In genomic region chr4:48899432-48899749, GRCh38 we compare ENCODE assay signal across 17 cellular contexts. TPM values are rescaled to one million over a fixed set of nuclear protein-coding genes. Genes with fewer than 3 reads are reported as not detected.
DNase-seq lines count a peak whose midpoint lies in the region; ATAC-seq, FAIRE-seq and TF ChIP-seq lines count a peak whose summit lies in the region.
"Had no signal": no experiment of that assay in that cellular context is flagged by ENCODE, and none has a peak within 500 bp of the region (broad histone marks: within the 10 kb centered on the region; RNA-seq: fewer than 3 reads in every experiment).

No MANE protein-coding gene starts in this region.

- no peak overlapping the region for H2AFZ ChIP-seq in astrocyte (ENCODE audit: low read depth, low read length)

- H3K9me3 ChIP-seq in BLaER1: no peaks in the 10 kb centered on the region
- no peaks in the 10 kb centered on the region for H3K9me3 ChIP-seq in astrocyte (ENCODE audit: insufficient read depth, low read depth, low read length)
- H3K9me3 ChIP-seq: body of pancreas had no signal

- no peaks in the 10 kb centered on the region for H4K20me1 ChIP-seq in BLaER1
- H4K20me1 ChIP-seq in astrocyte (ENCODE audit: insufficient read depth, low read length): no peaks in the 10 kb centered on the region

- H3K4me2 ChIP-seq in BLaER1 (peak overlapping the region; percentile 19; the same call in 1 of the 2 replicates), astrocyte (ENCODE audit: low read length) (peak overlapping the region; percentile 69)

- DNase-seq in HL-60 (ENCODE audit: low read depth in 1 of 2, low spot score in 1 of 2): no peak
- DNase-seq in astrocyte (ENCODE audit: low read depth): no peak
- DNase-seq in NCI-H1694 (lab: John Stamatoyannopoulos, UW): no peak
- no peak for DNase-seq in putamen (ENCODE audit: low spot score)
- DNase-seq in NCI-H82 (lab: John Stamatoyannopoulos, UW): no peak
- DNase-seq in HT-29 (ENCODE audit: low spot score): no peak
- DNase-seq: activated CD8-positive, alpha-beta memory T cell treated with anti-CD3 and anti-CD28 coated beads, Interleukin-2, amount 50 U/mL, for 4 hours; body of pancreas; endodermal cell; GOT3; NCI-H2029; right cardiac atrium; T1000 had no signal

- H3K79me2 ChIP-seq in astrocyte (ENCODE audit: insufficient read depth, low read length): peaks cover 27% of the 10 kb centered on the region

- H3K27ac ChIP-seq in BLaER1 (no peak overlapping the region), HL-60 (replicated peaks) (peak overlapping the region; percentile 49), astrocyte (ENCODE audit: low read depth, low read length) (peak overlapping the region; percentile 65)
- H3K27ac ChIP-seq: body of pancreas, C4-2B had no signal

- H3K27ac Mint-ChIP-seq in astrocyte (ENCODE audit: unreplicated experiment): peak overlapping the region; percentile 29
- H3K27ac Mint-ChIP-seq: endodermal cell had no signal

- H3K4me3 ChIP-seq in BLaER1 (no peak overlapping the region), HL-60 (replicated peaks; ENCODE audit: insufficient read depth, low read length) (no peak overlapping the region), astrocyte (ENCODE audit: insufficient read depth, low read depth, low read length) (no peak overlapping the region)
- H3K4me3 ChIP-seq: body of pancreas had no signal

- no peak for TF ChIP-seq CTCF in HL-60 (IDR thresholded peaks at IDR 0.05; ENCODE audit: insufficient read depth, low read length)
- TF ChIP-seq CTCF in astrocyte (IDR thresholded peaks at IDR 0.05; ENCODE audit: insufficient read depth, low read depth, low read length): no peak

- 0 out of 2 replicates have a peak, but pooled peaks cover 4% of the 10 kb centered on the region for H3K4me1 ChIP-seq in BLaER1
- H3K4me1 ChIP-seq in astrocyte (ENCODE audit: insufficient read depth, low read length): peaks cover 32% of the 10 kb centered on the region
- H3K4me1 ChIP-seq: body of pancreas had no signal

- H3K4me1 Mint-ChIP-seq in astrocyte (ENCODE audit: low read depth, unreplicated experiment): peaks cover 29% of the 10 kb centered on the region
- H3K4me1 Mint-ChIP-seq: endodermal cell had no signal

- H3K36me3 Mint-ChIP-seq in astrocyte (ENCODE audit: low read depth, unreplicated experiment): peaks cover 2% of the 10 kb centered on the region

- no peak overlapping the region for H3K4me3 Mint-ChIP-seq in astrocyte (ENCODE audit: unreplicated experiment)
- H3K4me3 Mint-ChIP-seq: endodermal cell, IgD-negative memory B cell had no signal

- FAIRE-seq in astrocyte (lab: Jason Lieb, UNC): no peak

- H3K9ac ChIP-seq in BLaER1 (no peak overlapping the region), astrocyte (ENCODE audit: low read length) (peak overlapping the region; percentile 66)

- H3K27me3 ChIP-seq in BLaER1 (no peaks in the 10 kb centered on the region), HL-60 (ENCODE audit: insufficient read depth, poor library complexity, severe bottlenecking) (no peaks in the 10 kb centered on the region), astrocyte (ENCODE audit: insufficient read depth, low read length) (no peaks in the 10 kb centered on the region)
- H3K27me3 ChIP-seq: body of pancreas had no signal

- H3K27me3 Mint-ChIP-seq in astrocyte (ENCODE audit: low read depth, unreplicated experiment): no peaks in the 10 kb centered on the region
- H3K27me3 Mint-ChIP-seq: IgD-negative memory B cell had no signal

- ATAC-seq in GM18511 (IDR thresholded peaks at IDR 0.05; ENCODE audit: unreplicated experiment): peak; percentile 31
- ATAC-seq: body of pancreas had no signal

- H3K36me3 ChIP-seq in BLaER1: peaks cover 30% of the 10 kb centered on the region
- peaks cover 35% of the 10 kb centered on the region for H3K36me3 ChIP-seq in astrocyte (ENCODE audit: insufficient read depth, low read length)

- no peaks in the 10 kb centered on the region for H3K9me3 Mint-ChIP-seq in astrocyte (ENCODE audit: unreplicated experiment)
- H3K9me3 Mint-ChIP-seq: endodermal cell, IgD-negative memory B cell had no signal

RNA-seq across cellular contexts. Expression of gene OCIAD2, which starts 7.2 kb away (rescaled TPM):
- 50.3 and 76.1 TPM in 2 replicates for total RNA-seq in astrocyte
- 204 TPM in 2 replicates for total RNA-seq in HT-29 (2014; rRNA removed; shearing (Covaris generic))
